In genomic region chr12:105640780-105641179, GRCh38 we compare ENCODE assay signal across 21 cellular contexts.
"Had no signal": no experiment of that assay in that cellular context is flagged by ENCODE, and none has a peak within 500 bp of the region (broad histone marks: within the 10 kb centered on the region; RNA-seq: fewer than 3 reads in every experiment).

No MANE protein-coding gene starts in this region.

- H3K4me3 ChIP-seq: body of pancreas, esophagus squamous epithelium, prostate gland, tibial nerve, uterus had no signal

- DNase-seq: activated B cell treated with CpG ODN at 0.5 μM for 24 hours; activated CD4-positive, alpha-beta memory T cell treated with anti-CD3 and anti-CD28 coated beads, Interleukin-2, amount 10 ng/mL, durations not matched to agents 7 days and 5 days; activated CD4-positive, alpha-beta T cell treated with anti-CD3 and anti-CD28 coated beads for 4 hours; activated naive CD4-positive, alpha-beta T cell; activated naive CD8-positive, alpha-beta T cell treated with anti-CD3 and anti-CD28 coated beads for 36 hours; activated T-cell treated with anti-CD3 and anti-CD28 coated beads, Interleukin-2, amount 50 U/mL, for 1 hour; amniotic stem cell; body of pancreas; effector memory CD8-positive, alpha-beta T cell; esophagus squamous epithelium; mammary epithelial cell; natural killer cell; nucleus accumbens; right cardiac atrium; T-helper 1 cell; T-helper 9 cell; uterus had no signal

- H3K9me3 ChIP-seq: body of pancreas, prostate gland, uterus had no signal

- H3K4me1 Mint-ChIP-seq: activated B cell treated with CpG ODN at 0.5 μM for 24 hours; activated CD4-positive, alpha-beta memory T cell treated with anti-CD3 and anti-CD28 coated beads, Interleukin-2, amount 10 ng/mL, durations not matched to agents 7 days and 5 days; activated naive CD8-positive, alpha-beta T cell treated with anti-CD3 and anti-CD28 coated beads for 36 hours; activated T-helper 17 cell treated with anti-CD3 and anti-CD28 coated beads, Interleukin-2, amount 50 U/mL, for 72 hours; natural killer cell had no signal

- H3K36me3 ChIP-seq: esophagus squamous epithelium, prostate gland, tibial nerve, uterus had no signal

- H3K9me3 Mint-ChIP-seq: activated naive CD8-positive, alpha-beta T cell treated with anti-CD3 and anti-CD28 coated beads for 36 hours; activated T-helper 17 cell treated with anti-CD3 and anti-CD28 coated beads, Interleukin-2, amount 50 U/mL, for 72 hours had no signal

- H3K27ac Mint-ChIP-seq: activated B cell treated with CpG ODN at 0.5 μM for 24 hours; activated CD4-positive, alpha-beta memory T cell treated with anti-CD3 and anti-CD28 coated beads, Interleukin-2, amount 10 ng/mL, durations not matched to agents 7 days and 5 days; activated naive CD8-positive, alpha-beta T cell treated with anti-CD3 and anti-CD28 coated beads for 36 hours; activated T-helper 17 cell treated with anti-CD3 and anti-CD28 coated beads, Interleukin-2, amount 50 U/mL, for 72 hours; effector memory CD8-positive, alpha-beta T cell; natural killer cell; stimulated activated naive CD8-positive, alpha-beta T cell treated with anti-CD3 and anti-CD28 coated beads, Interleukin-15, Interleukin-2, amounts not matched to agents 100 ng/mL and 50 ng/mL, for 24 hours had no signal

- H3K27me3 Mint-ChIP-seq: activated naive CD8-positive, alpha-beta T cell treated with anti-CD3 and anti-CD28 coated beads for 36 hours had no signal

- H3K4me1 ChIP-seq: body of pancreas, esophagus squamous epithelium, prostate gland, uterus had no signal

- H3K27me3 ChIP-seq: body of pancreas, esophagus squamous epithelium, tibial nerve, uterus had no signal

- H3K36me3 Mint-ChIP-seq: activated naive CD8-positive, alpha-beta T cell treated with anti-CD3 and anti-CD28 coated beads for 36 hours had no signal

- H3K27ac ChIP-seq: body of pancreas, esophagus squamous epithelium, prostate gland, tibial nerve, uterus had no signal

- H3K4me3 Mint-ChIP-seq: activated B cell treated with CpG ODN at 0.5 μM for 24 hours; activated CD4-positive, alpha-beta memory T cell treated with anti-CD3 and anti-CD28 coated beads, Interleukin-2, amount 10 ng/mL, durations not matched to agents 7 days and 5 days; activated naive CD8-positive, alpha-beta T cell treated with anti-CD3 and anti-CD28 coated beads for 36 hours; activated T-helper 17 cell treated with anti-CD3 and anti-CD28 coated beads, Interleukin-2, amount 50 U/mL, for 72 hours; effector memory CD8-positive, alpha-beta T cell; natural killer cell; stimulated activated naive CD8-positive, alpha-beta T cell treated with anti-CD3 and anti-CD28 coated beads, Interleukin-15, Interleukin-2, amounts not matched to agents 100 ng/mL and 50 ng/mL, for 24 hours had no signal
